In genomic region chr6:43793875-43794242, GRCh38 we compare ENCODE assay signal across 18 cellular contexts. TPM values are rescaled to one million over a fixed set of nuclear protein-coding genes. Genes with fewer than 3 reads are reported as not detected.
DNase-seq lines count a peak whose midpoint lies in the region; ATAC-seq, FAIRE-seq and TF ChIP-seq lines count a peak whose summit lies in the region.
"Had no signal": no experiment of that assay in that cellular context is flagged by ENCODE, and none has a peak within 500 bp of the region (broad histone marks: within the 10 kb centered on the region; RNA-seq: fewer than 3 reads in every experiment).

No MANE protein-coding gene starts in this region.

- H3K27ac ChIP-seq in BLaER1 (peak overlapping the region; percentile 46), heart left ventricle (peak overlapping the region in 10 of 12 donors; percentile 60 to 86 (median 78)), kidney (ENCODE audit: low read depth in 2 of 2, low read length in 2 of 2) (no peak overlapping the region), skeletal muscle tissue (ENCODE audit: low read depth, low read length) (peak overlapping the region; percentile 73)
- H3K27ac ChIP-seq: Peyer's patch had no signal

- no peaks in the 10 kb centered on the region for H3K9me3 ChIP-seq in BLaER1
- H3K9me3 ChIP-seq in heart left ventricle, result no peaks in the 10 kb centered on the region
- H3K9me3 ChIP-seq in kidney (ENCODE audit: control insufficient read depth in 1 of 2, low read length in 2 of 2), result no peaks in the 10 kb centered on the region
- H3K9me3 ChIP-seq in skeletal muscle tissue (ENCODE audit: control insufficient read depth in 3 of 3, low read length in 3 of 3), result no peaks in the 10 kb centered on the region
- H3K9me3 ChIP-seq: Peyer's patch had no signal

- H3K4me3 ChIP-seq in BLaER1 (no peak overlapping the region), heart left ventricle (no peak overlapping the region), kidney (ENCODE audit: low read length in 2 of 2) (no peak overlapping the region), skeletal muscle tissue (ENCODE audit: low read length in 3 of 3) (peak overlapping the region in 1 of 3 donors; percentile 41)
- H3K4me3 ChIP-seq: Peyer's patch had no signal

- peak; percentile 51 to 79 (median 64) for ATAC-seq in heart left ventricle
- ATAC-seq in GM21723 (IDR thresholded peaks at IDR 0.05; ENCODE audit: unreplicated experiment), result no peak

- no peaks in the 10 kb centered on the region for H4K20me1 ChIP-seq in BLaER1

- H3K27me3 Mint-ChIP-seq in CD14-positive monocyte (ENCODE audit: low read depth in 3 of 3), result peaks cover 0 to 4% (median 2%) of the 10 kb centered on the region in 3 donors

- peak overlapping the region; percentile 50 for H3K4me2 ChIP-seq in BLaER1

- H3K27me3 ChIP-seq in BLaER1 (no peaks in the 10 kb centered on the region), heart left ventricle (no peaks in the 10 kb centered on the region), skeletal muscle tissue (ENCODE audit: control insufficient read depth in 3 of 3, insufficient read depth in 3 of 3, low read length in 3 of 3) (no peaks in the 10 kb centered on the region)
- H3K27me3 ChIP-seq: Peyer's patch had no signal

- H3K27ac Mint-ChIP-seq in CD14-positive monocyte, result no peak overlapping the region

- WGBS in heart left ventricle, 4 donors, result 37 to 62% (median 56%) methylated on average over 2 to 9 of the region's 9 CpGs

- intact Hi-C loops in heart left ventricle (cut with DNase I), result no loop called here
- intact Hi-C loops in kidney (cut with DNase I), result no loop called here
- intact Hi-C loops in CD14-positive monocyte (cut with micrococcal nuclease), result loop anchor here in 1 of 2 donors (10.0 kb wide), 1 partner anchor 471 kb away; the partner anchor contains the start of gene NFKBIE

- no peak overlapping the region for H3K9ac ChIP-seq in BLaER1
- no peak overlapping the region for H3K9ac ChIP-seq in kidney (ENCODE audit: low read length in 2 of 2)
- peak overlapping the region; percentile 16 to 55 (median 30) for H3K9ac ChIP-seq in skeletal muscle tissue (ENCODE audit: low read depth in 1 of 3, low read length in 3 of 3)

- peaks cover 79% of the 10 kb centered on the region for H3K4me1 Mint-ChIP-seq in CD14-positive monocyte

- no peak for FAIRE-seq in kidney (lab: Jason Lieb, UNC)
- FAIRE-seq: D721Med, GM19239 had no signal

- peaks cover 25% of the 10 kb centered on the region for H3K4me1 ChIP-seq in BLaER1
- H3K4me1 ChIP-seq in heart left ventricle, result peaks cover 0 to 53% (median 32%) of the 10 kb centered on the region in 12 donors
- peaks cover 0 to 5% of the 10 kb centered on the region in 2 donors for H3K4me1 ChIP-seq in kidney (ENCODE audit: control insufficient read depth in 1 of 2, insufficient read depth in 1 of 2, low read depth in 1 of 2, low read length in 2 of 2)
- peaks cover 22 to 57% (median 55%) of the 10 kb centered on the region in 3 donors for H3K4me1 ChIP-seq in skeletal muscle tissue (ENCODE audit: control insufficient read depth in 3 of 3, insufficient read depth in 3 of 3, low read length in 3 of 3)

- no peak for DNase-seq in heart left ventricle
- DNase-seq in kidney, result peak; percentile 56
- no peak for DNase-seq in LoVo (ENCODE audit: low spot score)
- no peak for DNase-seq in CD14-positive monocyte (ENCODE audit: low spot score)
- DNase-seq: 8988T, AML-193, IMR-90, MV-4-11, NCI-H1105 treated with DMSO at 0.1 percent for 48 hours, NCI-H2081, NCI-H2171, NCI-H524 treated with DMSO at 0.1 percent for 48 hours, Peyer's patch had no signal

- H3K36me3 ChIP-seq in BLaER1 (no peaks in the 10 kb centered on the region), heart left ventricle (no peaks in the 10 kb centered on the region), kidney (ENCODE audit: control insufficient read depth in 1 of 2, insufficient read depth in 2 of 2, low read length in 2 of 2) (no peaks in the 10 kb centered on the region), skeletal muscle tissue (ENCODE audit: control insufficient read depth in 3 of 3, insufficient read depth in 3 of 3, low read length in 3 of 3) (no peaks in the 10 kb centered on the region)
- H3K36me3 ChIP-seq: Peyer's patch had no signal

- peaks cover 3 to 7% of the 10 kb centered on the region in 2 donors for H3K36me3 Mint-ChIP-seq in CD14-positive monocyte

- TF ChIP-seq POLR2A in heart left ventricle (IDR thresholded peaks at IDR 0.05), result no peak

- H3K4me3 Mint-ChIP-seq in CD14-positive monocyte, result no peak overlapping the region

- no peak for TF ChIP-seq CTCF in heart left ventricle (IDR thresholded peaks at IDR 0.05)
- no peak for TF ChIP-seq CTCF in kidney (IDR thresholded peaks at IDR 0.05; ENCODE audit: borderline replicate concordance, extremely low read depth, insufficient read depth)
- TF ChIP-seq CTCF in CD14-positive monocyte (IDR thresholded peaks at IDR 0.05), result no peak

- H3K9me3 Mint-ChIP-seq in CD14-positive monocyte, result peaks cover 0 to 1% (median 0%) of the 10 kb centered on the region in 7 donors

RNA-seq across cellular contexts. Expression of gene VEGFA, which starts 23.8 kb away (rescaled TPM):
- 100 to 1,000 TPM in 7 of 9 donors, 10 to 100 TPM in 2; 83.0 to 238 (median 171) TPM for total RNA-seq in heart left ventricle
- 100 to 1,000 TPM; 139 to 254 TPM for polyA plus RNA-seq in heart left ventricle
- total RNA-seq in kidney, result 36.3 TPM
- 111 TPM for polyA plus RNA-seq in kidney (ENCODE audit: insufficient read depth, low read depth, low replicate concordance)
- 36.5 TPM for total RNA-seq in skeletal muscle tissue
- 10 to 100 TPM; 19.0 to 32.0 TPM for polyA plus RNA-seq in CD14-positive monocyte

Comparison
In these comparisons a context has a peak if more than half of its experiments do, and no peak if none do; other contexts are left out.
1. H3K27ac ChIP-seq: peak in BLaER1 (single experiment), heart left ventricle (10 of 12) and skeletal muscle tissue (single experiment); none in kidney (0 of 2).
2. H3K9ac ChIP-seq: peak in skeletal muscle tissue (3 of 3); none in BLaER1 (single experiment) and kidney (0 of 2).